Comparison of ENCODE assay signal across 19 cellular contexts in the genomic region with DNA sequence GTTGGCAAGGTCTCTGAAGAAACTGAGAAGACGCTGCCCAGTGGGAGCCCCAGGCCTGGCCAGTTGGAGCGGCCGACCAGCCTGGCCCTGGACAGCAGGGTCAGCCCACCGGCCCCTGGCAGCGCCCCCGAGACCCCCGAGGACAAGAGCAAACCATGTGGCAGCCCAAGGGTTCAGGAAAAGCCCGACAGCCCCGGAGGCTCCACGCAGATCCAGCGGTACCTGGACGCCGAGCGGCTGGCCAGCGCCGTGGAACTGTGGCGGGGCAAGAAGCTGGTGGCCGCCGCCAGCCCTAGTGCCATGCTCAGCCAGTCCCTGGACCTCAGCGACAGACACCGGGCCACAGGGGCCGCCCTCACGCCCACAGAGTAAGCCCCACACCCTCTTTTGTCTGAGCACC. TPM values are rescaled to one million over a fixed set of nuclear protein-coding genes. Genes with fewer than 3 reads are reported as not detected.
DNase-seq lines count a peak whose midpoint lies in the region; ATAC-seq, FAIRE-seq and TF ChIP-seq lines count a peak whose summit lies in the region.
"Had no signal": no experiment of that assay in that cellular context is flagged by ENCODE, and none has a peak within 500 bp of the region (broad histone marks: within the 10 kb centered on the region; RNA-seq: fewer than 3 reads in every experiment).

No MANE protein-coding gene starts in this region.

- H3K9me2 ChIP-seq in GM23248 (ENCODE audit: insufficient read depth): no peaks in the 10 kb centered on the region

- no peaks in the 10 kb centered on the region for H3K9me3 ChIP-seq in left ventricle myocardium inferior (replicated peaks)
- H3K9me3 ChIP-seq in kidney (ENCODE audit: control insufficient read depth in 1 of 2, low read length in 2 of 2): no peaks in the 10 kb centered on the region
- no peaks in the 10 kb centered on the region for H3K9me3 ChIP-seq in spleen
- no peaks in the 10 kb centered on the region for H3K9me3 ChIP-seq in GM23248 (ENCODE audit: low read depth)

- no peaks in the 10 kb centered on the region; the same call in 1 of the 2 replicates for H3K79me2 ChIP-seq in GM23248 (ENCODE audit: insufficient read depth)

- H3K27me3 ChIP-seq in left ventricle myocardium inferior (ENCODE audit: low read depth): no peaks in the 10 kb centered on the region
- H3K27me3 ChIP-seq in spleen (replicated peaks in 1 of 7): no peaks in the 10 kb centered on the region
- H3K27me3 ChIP-seq in GM23248 (replicated peaks; ENCODE audit: insufficient read depth): no peaks in the 10 kb centered on the region

- H3K27ac ChIP-seq in left ventricle myocardium inferior (replicated peaks) (no peak overlapping the region), kidney (ENCODE audit: low read depth in 2 of 2, low read length in 2 of 2) (no peak overlapping the region), spleen (no peak overlapping the region), GM23248 (no peak overlapping the region)

- H3K4me2 ChIP-seq in GM23248 (ENCODE audit: unreplicated experiment): no peak overlapping the region

- peaks cover 86% of the 10 kb centered on the region for H3K36me3 ChIP-seq in left ventricle myocardium inferior
- H3K36me3 ChIP-seq in kidney (ENCODE audit: control insufficient read depth in 1 of 2, insufficient read depth in 2 of 2, low read length in 2 of 2): peaks cover 20 to 24% of the 10 kb centered on the region in 2 donors
- peaks cover 15 to 100% (median 92%) of the 10 kb centered on the region in 6 donors for H3K36me3 ChIP-seq in spleen
- peaks cover 26% of the 10 kb centered on the region; the same call in 1 of the 2 replicates for H3K36me3 ChIP-seq in GM23248 (ENCODE audit: low read depth)

- no peak for ATAC-seq in left ventricle myocardium superior

- H3K4me1 ChIP-seq in left ventricle myocardium inferior (peaks cover 1% of the 10 kb centered on the region), kidney (ENCODE audit: control insufficient read depth in 1 of 2, insufficient read depth in 1 of 2, low read depth in 1 of 2, low read length in 2 of 2) (no peaks in the 10 kb centered on the region), spleen (no peaks in the 10 kb centered on the region), GM23248 (ENCODE audit: insufficient read depth) (no peaks in the 10 kb centered on the region)

- H3K9ac ChIP-seq in kidney (ENCODE audit: low read length in 2 of 2) (no peak overlapping the region), GM23248 (no peak overlapping the region)

- in situ Hi-C loops in GM23248 (cut with MboI): no loop called here

- no peak for TF ChIP-seq POLR2A in spleen (IDR thresholded peaks at IDR 0.05)

- H3F3A ChIP-seq in GM23248 (ENCODE audit: insufficient read depth): no peaks in the 10 kb centered on the region

- WGBS in spleen, 5 donors: 96 to 98% (median 97%) methylated on average over 9 to 23 of the region's 23 CpGs
- WGBS in GM23248 (ENCODE audit: low coverage in 1 of 2, low lambda C conversion rate in 2 of 2, missing lambda C conversion rate in 2 of 2), 2 experiments: 95 to 96% methylated on average over 23 of the region's 23 CpGs

- TF ChIP-seq CTCF in left ventricle myocardium inferior (IDR thresholded peaks at IDR 0.05; ENCODE audit: borderline replicate concordance) (no peak), kidney (IDR thresholded peaks at IDR 0.05; ENCODE audit: borderline replicate concordance, extremely low read depth, insufficient read depth) (no peak), spleen (IDR thresholded peaks at IDR 0.05 in 8 of 11, conservative IDR thresholded peaks at IDR 0.05 in 3 of 11) (no peak)

- no peak for FAIRE-seq in kidney (lab: Jason Lieb, UNC)
- FAIRE-seq: GM12891, GM18507, H1 had no signal

- no peaks in the 10 kb centered on the region for H4K20me1 ChIP-seq in GM23248 (ENCODE audit: insufficient read depth)

- DNase-seq in left ventricle myocardium superior (peak; percentile 17), left ventricle myocardium inferior (no peak), kidney (peak; percentile 61), spleen (peak; percentile 48), amniotic stem cell (lab: John Stamatoyannopoulos, UW) (no peak), GM19238 (ENCODE audit: insufficient read length, low spot score) (no peak), GM23248 (no peak)
- DNase-seq: C1 segment of cervical spinal cord; Calu3; CD4-positive, alpha-beta memory T cell; COR-L47; DMS53; DMS79 treated with DMSO at 0.1 percent for 48 hours; GF-D8; H7; HCEC 1CT had no signal

- H3K4me3 ChIP-seq in left ventricle myocardium inferior (no peak overlapping the region), kidney (ENCODE audit: low read length in 2 of 2) (no peak overlapping the region), spleen (no peak overlapping the region), GM23248 (no peak overlapping the region)

- intact Hi-C loops in left ventricle myocardium superior (cut with micrococcal nuclease): no loop called here
- intact Hi-C loops in left ventricle myocardium inferior (cut with micrococcal nuclease): no loop called here
- intact Hi-C loops in kidney (cut with DNase I): no loop called here
- intact Hi-C loops in spleen (cut with DNase I; ENCODE audit: low total_unique reads): no loop called here

- H2AFZ ChIP-seq in GM23248: no peak overlapping the region

RNA-seq across cellular contexts. Expression of a gene that starts 20.1 kb away (rescaled TPM):
- 27.4 TPM for total RNA-seq in left ventricle myocardium superior
- total RNA-seq in left ventricle myocardium inferior: 27.5 TPM
- total RNA-seq in kidney: 26.0 TPM
- 52.6 TPM for polyA plus RNA-seq in kidney (ENCODE audit: insufficient read depth, low read depth, low replicate concordance)
- total RNA-seq in spleen: 10 to 100 TPM; 17.2 to 30.4 (median 25.9) TPM
- 10 to 100 TPM; 65.1 to 74.4 (median 65.4) TPM for polyA plus RNA-seq in spleen
- 13.2 and 29.0 TPM in 2 replicates for total RNA-seq in GM23248 (2014; rRNA removed; shearing (Covaris generic))
- polyA plus RNA-seq in GM23248 (2016; fragmentation: Nextera tagmentation; extraction: Ambion mirVana): 29.6 and 32.3 TPM in 2 replicates

RNA-seq across cellular contexts. Expression of a gene that starts 30.9 kb away (rescaled TPM):
- 28.0 TPM for total RNA-seq in left ventricle myocardium superior
- total RNA-seq in left ventricle myocardium inferior: 21.2 TPM
- total RNA-seq in kidney: 35.3 TPM
- 80.1 TPM for polyA plus RNA-seq in kidney (ENCODE audit: insufficient read depth, low read depth, low replicate concordance)
- total RNA-seq in spleen: 10 to 100 TPM in 6 of 7 donors, 1 to 10 TPM in 1; 7.7 to 28.6 (median 25.4) TPM
- polyA plus RNA-seq in spleen: 10 to 100 TPM; 20.4 to 31.8 (median 24.3) TPM
- total RNA-seq in GM23248 (2014; rRNA removed; shearing (Covaris generic)): 1.3 and 1.8 TPM in 2 replicates
- 17.1 and 17.4 TPM in 2 replicates for polyA plus RNA-seq in GM23248 (2016; fragmentation: Nextera tagmentation; extraction: Ambion mirVana)

RNA-seq across cellular contexts. Expression of a gene that starts 50.6 kb away (rescaled TPM):
- total RNA-seq in left ventricle myocardium superior (82.4 TPM), left ventricle myocardium inferior (60.1 TPM), kidney (46.8 TPM), spleen (10 to 100 TPM; 11.6 to 15.0 (median 14.5) TPM)
- polyA plus RNA-seq in kidney (ENCODE audit: insufficient read depth, low read depth, low replicate concordance) (60.2 TPM), spleen (10 to 100 TPM in 1 of 3 donors, 1 to 10 TPM in 2; 6.6 to 11.9 (median 7.8) TPM), GM23248 (2016; fragmentation: Nextera tagmentation; extraction: Ambion mirVana) (11.7 and 14.1 TPM in 2 replicates)
- total RNA-seq in GM23248 (2014; rRNA removed; shearing (Covaris generic)): 82.5 and 96.7 TPM in 2 replicates

Comparison
In these comparisons a context has a peak if more than half of its experiments do, and no peak if none do; other contexts are left out.
1. DNase-seq: peak in left ventricle myocardium superior (single experiment), kidney (single experiment) and spleen (single experiment); none in left ventricle myocardium inferior (single experiment), amniotic stem cell (single experiment), GM19238 (single experiment) and GM23248 (single experiment).